ENCODE assay signal across 23 cellular contexts in the genomic region with DNA sequence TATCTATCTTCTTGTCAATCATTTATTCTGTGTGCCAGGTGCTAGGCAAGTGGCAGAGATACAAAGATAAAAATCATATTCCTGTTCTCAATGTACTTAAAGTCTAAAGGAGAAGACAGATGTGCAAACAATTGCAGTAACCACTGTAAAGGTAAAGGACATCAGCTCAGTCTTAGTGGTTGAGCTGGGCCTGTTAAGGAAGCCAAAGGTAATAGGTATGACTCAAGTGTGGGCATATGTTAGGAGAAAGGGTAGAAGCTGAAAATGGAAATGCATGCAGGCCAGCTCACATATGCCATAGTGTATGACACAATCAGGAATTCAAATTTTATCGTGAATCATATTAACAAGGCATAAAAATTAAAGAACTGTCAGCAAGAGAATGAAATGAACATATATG.
"Had no signal": no experiment of that assay in that cellular context is flagged by ENCODE, and none has a peak within 500 bp of the region (broad histone marks: within the 10 kb centered on the region; RNA-seq: fewer than 3 reads in every experiment).

No MANE protein-coding gene starts in this region.

- DNase-seq: KBM-7; MV-4-11; NCI-H1048; NCI-H1105; NCI-H1417; NCI-H1436 treated with DMSO at 0.1 percent for 48 hours; NCI-H1694 treated with DMSO at 0.1 percent for 48 hours; NCI-H1930; NCI-H2107; NCI-H226; NCI-H446; NCI-H510A; NCI-H524 treated with DMSO at 0.1 percent for 48 hours; NCI-H69; NCI-H774; NK-92 treated with Interleukin-12 subunit alpha and Interleukin-12 subunit beta, amount 100 ng/mL, for 24 hours; OCI-M1; Right ventricle myocardium superior; RPMI8226; SIG-M5 had no signal

- H3K9me3 ChIP-seq: SJSA1 had no signal

- H3K4me3 ChIP-seq: SJSA1, SK-N-MC had no signal

- H3K4me1 ChIP-seq: SJSA1 had no signal

- H3K36me3 ChIP-seq: SJSA1 had no signal

- H3K27me3 ChIP-seq: SJSA1 had no signal

- H3K27ac ChIP-seq: HL-60, SJSA1, SK-N-MC had no signal
